17 cellular contexts compared by ENCODE assay signal in genomic region chr14:68668531-68668930, GRCh38.
DNase-seq lines count a peak whose midpoint lies in the region; TF ChIP-seq lines count a peak whose summit lies in the region.
"Had no signal": no experiment of that assay in that cellular context is flagged by ENCODE, and none has a peak within 500 bp of the region (broad histone marks: within the 10 kb centered on the region; RNA-seq: fewer than 3 reads in every experiment).

No MANE protein-coding gene starts in this region.

- H3K27ac ChIP-seq in ascending aorta (peak overlapping the region; percentile 63 to 64), mesenchymal stem cell (ENCODE audit: low read length, poor library complexity, severe bottlenecking) (no peak overlapping the region), stomach smooth muscle (ENCODE audit: low read length) (peak overlapping the region; percentile 79)
- H3K27ac ChIP-seq: 22Rv1, neutrophil had no signal

- DNase-seq in NCI-H82 (lab: John Stamatoyannopoulos, UW) (peak; percentile 42), NCI-H82 treated with DMSO at 0.1 percent for 48 hours (lab: John Stamatoyannopoulos, UW; ENCODE audit: unreplicated experiment) (no peak), ascending aorta (ENCODE audit: low spot score in 2 of 2) (peak in 1 of 2 donors; percentile 42), mesenchymal stem cell (no peak), endothelial cell (ENCODE audit: low spot score) (no peak), anterior cingulate cortex (lab: John Stamatoyannopoulos, UW) (no peak), NCI-H1417 (lab: John Stamatoyannopoulos, UW) (no peak)
- DNase-seq: activated CD4-positive, alpha-beta T cell treated with anti-CD3 and anti-CD28 coated beads, Interleukin-2, amount 50 U/mL, for 1 hour; activated naive CD8-positive, alpha-beta T cell treated with anti-CD3 and anti-CD28 coated beads, Interleukin-2, amount 50 U/mL, for 24 hours; C1 segment of cervical spinal cord; NCI-H1694; NCI-H345 had no signal

- 86% methylated on average over 7 of the region's 7 CpGs for whole genome bisulfite sequencing in mesenchymal stem cell

- H2AFZ ChIP-seq in mesenchymal stem cell (ENCODE audit: low read depth, low read length) = no peak overlapping the region

- no peak overlapping the region for H3K27ac Mint-ChIP-seq in endothelial cell (ENCODE audit: unreplicated experiment)
- H3K27ac Mint-ChIP-seq: activated naive CD8-positive, alpha-beta T cell treated with anti-CD3 and anti-CD28 coated beads, Interleukin-2, amount 50 U/mL, for 24 hours; endodermal cell had no signal

- H2AK5ac ChIP-seq in mesenchymal stem cell (ENCODE audit: low read length, severe bottlenecking) = peak overlapping the region; percentile 49

- no peak overlapping the region for H2BK15ac ChIP-seq in mesenchymal stem cell (ENCODE audit: low read depth, poor library complexity, severe bottlenecking)

- H2BK120ac ChIP-seq in mesenchymal stem cell (ENCODE audit: low read depth, low read length) = peak overlapping the region; percentile 1

- H4K91ac ChIP-seq in mesenchymal stem cell (ENCODE audit: low read length) = peak overlapping the region; percentile 70

- peaks cover 8% of the 10 kb centered on the region for H3K27me3 Mint-ChIP-seq in endothelial cell (ENCODE audit: unreplicated experiment)

- intact Hi-C loops in ascending aorta (cut with DNase I) = no loop called here

- H4K8ac ChIP-seq in mesenchymal stem cell (ENCODE audit: low read length) = no peak overlapping the region

- H3K9me3 Mint-ChIP-seq in endothelial cell (ENCODE audit: unreplicated experiment) = no peaks in the 10 kb centered on the region
- H3K9me3 Mint-ChIP-seq: endodermal cell had no signal

- H3K9ac ChIP-seq in mesenchymal stem cell (ENCODE audit: low read length) = no peak overlapping the region
- H3K9ac ChIP-seq in stomach smooth muscle (ENCODE audit: low read length in 2 of 2) = no peak overlapping the region

- no peak overlapping the region for H2BK5ac ChIP-seq in mesenchymal stem cell (ENCODE audit: low read depth, low read length, poor library complexity, severe bottlenecking)

- H3K4ac ChIP-seq in mesenchymal stem cell (ENCODE audit: low read depth in 1 of 2, low read length in 2 of 2) = peak overlapping the region; percentile 46 to 92

- H3K36me3 ChIP-seq in ascending aorta (no peaks in the 10 kb centered on the region), mesenchymal stem cell (ENCODE audit: control insufficient read depth in 1 of 2, insufficient read depth in 2 of 2, low read depth in 1 of 2, low read length in 2 of 2) (peaks cover 0 to 4% of the 10 kb centered on the region in 2 experiments), stomach smooth muscle (ENCODE audit: control insufficient read depth in 2 of 2, insufficient read depth in 2 of 2, low read length in 2 of 2) (no peaks in the 10 kb centered on the region)
- H3K36me3 ChIP-seq: neutrophil, right lobe of liver had no signal

- H3K23ac ChIP-seq in mesenchymal stem cell (ENCODE audit: low read length in 2 of 2) = no peak overlapping the region

- H3K9me3 ChIP-seq in ascending aorta (no peaks in the 10 kb centered on the region), mesenchymal stem cell (ENCODE audit: control insufficient read depth, low read length) (no peaks in the 10 kb centered on the region), stomach smooth muscle (ENCODE audit: control insufficient read depth in 2 of 2, low read length in 2 of 2) (no peaks in the 10 kb centered on the region)
- H3K9me3 ChIP-seq: neutrophil, right lobe of liver had no signal

- TF ChIP-seq CTCF in ascending aorta (IDR thresholded peaks at IDR 0.05) (no peak), endothelial cell (IDR thresholded peaks at IDR 0.05; ENCODE audit: unreplicated experiment) (no peak)

- H3K18ac ChIP-seq in mesenchymal stem cell (ENCODE audit: low read depth in 1 of 2, low read length in 2 of 2) = peak overlapping the region; percentile 88 to 90

- H3K4me1 ChIP-seq in ascending aorta = peaks cover 11 to 71% of the 10 kb centered on the region in 2 donors
- H3K4me1 ChIP-seq in mesenchymal stem cell (ENCODE audit: control insufficient read depth, insufficient read depth, low read depth, low read length) = peaks cover 3% of the 10 kb centered on the region
- peaks cover 81% of the 10 kb centered on the region for H3K4me1 ChIP-seq in stomach smooth muscle (ENCODE audit: control insufficient read depth, insufficient read depth, low read length)

- H3K4me3 ChIP-seq in ascending aorta (no peak overlapping the region), mesenchymal stem cell (ENCODE audit: insufficient read depth in 1 of 2, low read depth in 1 of 2, low read length in 2 of 2) (no peak overlapping the region), stomach smooth muscle (ENCODE audit: low read length in 2 of 2) (no peak overlapping the region)
- H3K4me3 ChIP-seq: right lobe of liver had no signal

- no peak overlapping the region for H3K4me3 Mint-ChIP-seq in endothelial cell (ENCODE audit: unreplicated experiment)
- H3K4me3 Mint-ChIP-seq: activated naive CD8-positive, alpha-beta T cell treated with anti-CD3 and anti-CD28 coated beads, Interleukin-2, amount 50 U/mL, for 24 hours; endodermal cell had no signal

- H3K4me2 ChIP-seq in mesenchymal stem cell (ENCODE audit: low read length, poor library complexity, severe bottlenecking) = no peak overlapping the region

- no peaks in the 10 kb centered on the region for H3K36me3 Mint-ChIP-seq in endothelial cell (ENCODE audit: low read depth, unreplicated experiment)

- peaks cover 19% of the 10 kb centered on the region for H3K4me1 Mint-ChIP-seq in endothelial cell (ENCODE audit: unreplicated experiment)

- peak overlapping the region in 1 of 2 experiments; percentile 90 for H3K14ac ChIP-seq in mesenchymal stem cell (ENCODE audit: low read length in 2 of 2)

- H2BK12ac ChIP-seq in mesenchymal stem cell (ENCODE audit: low read length in 2 of 2) = peak overlapping the region; percentile 96 to 99

- H3K27me3 ChIP-seq in ascending aorta (no peaks in the 10 kb centered on the region), mesenchymal stem cell (ENCODE audit: control insufficient read depth in 1 of 2, insufficient read depth in 1 of 2, low read length in 2 of 2) (no peaks in the 10 kb centered on the region), stomach smooth muscle (ENCODE audit: control insufficient read depth in 1 of 2, insufficient read depth in 2 of 2, low read length in 2 of 2) (no peaks in the 10 kb centered on the region)
- H3K27me3 ChIP-seq: neutrophil, right lobe of liver had no signal

- H3K79me1 ChIP-seq in mesenchymal stem cell (replicated peaks; ENCODE audit: low read length, poor library complexity, severe bottlenecking) = no peaks in the 10 kb centered on the region
